24 cellular contexts compared by ENCODE assay signal in genomic region chr5:54834121-54834842, GRCh38.
DNase-seq lines count a peak whose midpoint lies in the region; ATAC-seq and TF ChIP-seq lines count a peak whose summit lies in the region.
"Had no signal": no experiment of that assay in that cellular context is flagged by ENCODE, and none has a peak within 500 bp of the region (broad histone marks: within the 10 kb centered on the region; RNA-seq: fewer than 3 reads in every experiment).

No MANE protein-coding gene starts in this region.

- H3K4me2 ChIP-seq in fibroblast of lung (ENCODE audit: extremely low read depth, insufficient read depth, low read length) (no peak overlapping the region), PC-3 (ENCODE audit: low read length) (no peak overlapping the region)
- H3K4me2 ChIP-seq: neural progenitor cell had no signal

- DNase-seq in Right ventricle myocardium superior (peak; percentile 58), right atrium auricular region (ENCODE audit: low spot score) (no peak), fibroblast of lung (ENCODE audit: low read depth in 2 of 2) (no peak), lower lobe of right lung (no peak), upper lobe of right lung (no peak), PC-3 (no peak)
- DNase-seq: activated CD4-positive, alpha-beta T cell treated with anti-CD3 and anti-CD28 coated beads for 36 hours; activated CD8-positive, alpha-beta memory T cell treated with anti-CD3 and anti-CD28 coated beads for 24 hours; activated naive CD4-positive, alpha-beta T cell treated with Interleukin-2 at 50 U/mL for 16 hours; activated T-cell treated with anti-CD3 and anti-CD28 coated beads, Interleukin-2, amount 50 U/mL, for 48 hours; amniotic stem cell; BE2C; Calu3; colonic mucosa; NCI-H1694 treated with DMSO at 0.1 percent for 48 hours; NCI-H2171; NCI-H524 treated with DMSO at 0.1 percent for 48 hours; stimulated activated CD4-positive, alpha-beta T cell treated with anti-CD3 and anti-CD28 coated beads, Interleukin-2, amount 100 ng/mL, for 24 hours had no signal

- H3K4me3 ChIP-seq in right atrium auricular region = no peak overlapping the region
- H3K4me3 ChIP-seq in fibroblast of lung (replicated peaks in 1 of 4; ENCODE audit: control extremely low read depth in 1 of 4, insufficient read depth in 1 of 4, low read depth in 3 of 4, low read length in 4 of 4) = no peak overlapping the region
- no peak overlapping the region for H3K4me3 ChIP-seq in lower lobe of right lung
- H3K4me3 ChIP-seq in upper lobe of right lung = no peak overlapping the region
- no peak overlapping the region for H3K4me3 ChIP-seq in gastroesophageal sphincter
- no peak overlapping the region for H3K4me3 ChIP-seq in PC-3 (ENCODE audit: low read length)
- H3K4me3 ChIP-seq: breast epithelium, colonic mucosa, neural progenitor cell, SK-N-MC had no signal

- H3K4me1 ChIP-seq in right atrium auricular region (no peaks in the 10 kb centered on the region), fibroblast of lung (ENCODE audit: control insufficient read depth, extremely low read depth, insufficient read depth, low read length) (peaks cover 26% of the 10 kb centered on the region), lower lobe of right lung (peaks cover 18% of the 10 kb centered on the region), upper lobe of right lung (peaks cover 7% of the 10 kb centered on the region), gastroesophageal sphincter (no peaks in the 10 kb centered on the region), PC-3 (ENCODE audit: insufficient read depth, low read length) (no peaks in the 10 kb centered on the region)
- H3K4me1 ChIP-seq: breast epithelium, colonic mucosa had no signal

- H3F3A ChIP-seq in PC-3 (ENCODE audit: low read length, unreplicated experiment) = no peaks in the 10 kb centered on the region

- WGBS in gastroesophageal sphincter (ENCODE audit: low coverage in 1 of 2), 2 donors = 61 to 90% methylated on average over 4 to 7 of the region's 9 CpGs

- H2AFZ ChIP-seq in fibroblast of lung (ENCODE audit: low read length) (no peak overlapping the region), PC-3 (ENCODE audit: low read length) (no peak overlapping the region)
- H2AFZ ChIP-seq: neural progenitor cell had no signal

- no peak for TF ChIP-seq POLR2A in gastroesophageal sphincter (IDR thresholded peaks at IDR 0.05)

- TF ChIP-seq CTCF in right atrium auricular region (IDR thresholded peaks at IDR 0.05) = no peak
- TF ChIP-seq CTCF in fibroblast of lung (conservative IDR thresholded peaks at IDR 0.05 in 1 of 2, IDR thresholded peaks at IDR 0.05 in 1 of 2; ENCODE audit: low read depth in 1 of 2, low read length in 2 of 2) = no peak
- TF ChIP-seq CTCF in lower lobe of right lung (IDR thresholded peaks at IDR 0.05) = no peak
- TF ChIP-seq CTCF in upper lobe of right lung (IDR thresholded peaks at IDR 0.05) = no peak
- no peak for TF ChIP-seq CTCF in gastroesophageal sphincter (IDR thresholded peaks at IDR 0.05)
- TF ChIP-seq CTCF in PC-3 (conservative IDR thresholded peaks at IDR 0.05; ENCODE audit: low read depth, low read length) = no peak

- ATAC-seq in Right ventricle myocardium superior (ENCODE audit: poor library complexity) = peak; percentile 93
- ATAC-seq in lower lobe of right lung = peak; percentile 54 to 62
- ATAC-seq in upper lobe of right lung = peak; percentile 66
- no peak for ATAC-seq in gastroesophageal sphincter
- no peak for ATAC-seq in PC-3
- ATAC-seq in GM21737 (IDR thresholded peaks at IDR 0.05; ENCODE audit: unreplicated experiment) = no peak
- ATAC-seq: activated CD4-positive, alpha-beta T cell treated with anti-CD3 and anti-CD28 coated beads for 36 hours had no signal

- POLR2A ChIA-PET in PC-3 (lab: Charles Lee; ENCODE audit: unreplicated experiment) = no interaction called here

- H3K27me3 ChIP-seq in right atrium auricular region (no peaks in the 10 kb centered on the region), fibroblast of lung (ENCODE audit: control insufficient read depth, insufficient read depth, low read length) (no peaks in the 10 kb centered on the region), lower lobe of right lung (ENCODE audit: low read depth) (no peaks in the 10 kb centered on the region), upper lobe of right lung (no peaks in the 10 kb centered on the region), gastroesophageal sphincter (no peaks in the 10 kb centered on the region), PC-3 (ENCODE audit: low read length) (no peaks in the 10 kb centered on the region)
- H3K27me3 ChIP-seq: BE2C, breast epithelium, colonic mucosa, neural progenitor cell had no signal

- no peak for TF ChIP-seq EP300 in gastroesophageal sphincter (IDR thresholded peaks at IDR 0.05)

- H3K9me2 ChIP-seq in PC-3 (replicated peaks; ENCODE audit: low read length) = no peaks in the 10 kb centered on the region

- H3K79me2 ChIP-seq in fibroblast of lung (ENCODE audit: control insufficient read depth, insufficient read depth, low read length) (no peaks in the 10 kb centered on the region), PC-3 (ENCODE audit: low read length) (no peaks in the 10 kb centered on the region)

- CTCF ChIA-PET in PC-3 (lab: Charles Lee) = no interaction called here

- H4K20me1 ChIP-seq in fibroblast of lung (ENCODE audit: control insufficient read depth, extremely low read depth, insufficient read depth, low read length) (no peaks in the 10 kb centered on the region), PC-3 (ENCODE audit: low read length) (no peaks in the 10 kb centered on the region)

- BruUV-seq in PC-3 (replicated peaks; lab: Mats Ljungman, UMichigan) = no TSS peak

- no peaks in the 10 kb centered on the region for H3K36me3 ChIP-seq in right atrium auricular region
- H3K36me3 ChIP-seq in fibroblast of lung (ENCODE audit: control insufficient read depth, insufficient read depth, low read length) = no peaks in the 10 kb centered on the region
- H3K36me3 ChIP-seq in lower lobe of right lung = no peaks in the 10 kb centered on the region
- H3K36me3 ChIP-seq in upper lobe of right lung = no peaks in the 10 kb centered on the region
- H3K36me3 ChIP-seq in gastroesophageal sphincter = no peaks in the 10 kb centered on the region
- no peaks in the 10 kb centered on the region for H3K36me3 ChIP-seq in PC-3 (ENCODE audit: low read depth, low read length)
- H3K36me3 ChIP-seq: BE2C, breast epithelium, colonic mucosa, neural progenitor cell had no signal

- H3K27ac ChIP-seq in right atrium auricular region (no peak overlapping the region), fibroblast of lung (ENCODE audit: insufficient read depth, low read length) (peak overlapping the region; percentile 34), lower lobe of right lung (no peak overlapping the region), upper lobe of right lung (no peak overlapping the region), gastroesophageal sphincter (no peak overlapping the region), PC-3 (ENCODE audit: low read length) (no peak overlapping the region)
- H3K27ac ChIP-seq: breast epithelium, colonic mucosa, HL-60, neural progenitor cell, SK-N-MC had no signal

- intact Hi-C loops in Right ventricle myocardium superior (cut with DNase I) (loop anchor here (10.0 kb wide), 1 partner anchor 99 kb away; no protein-coding TSS in a partner anchor), lower lobe of right lung (cut with DNase I) (no loop called here), upper lobe of right lung (cut with DNase I) (no loop called here), PC-3 (cut with micrococcal nuclease) (no loop called here)

- H3K9ac ChIP-seq in fibroblast of lung (ENCODE audit: insufficient read depth, low read length) (no peak overlapping the region), PC-3 (ENCODE audit: low read length) (no peak overlapping the region)
- H3K9ac ChIP-seq: neural progenitor cell had no signal

- H3K9me3 ChIP-seq in right atrium auricular region (no peaks in the 10 kb centered on the region), fibroblast of lung (ENCODE audit: control insufficient read depth, insufficient read depth, low read depth, low read length) (no peaks in the 10 kb centered on the region), lower lobe of right lung (no peaks in the 10 kb centered on the region), upper lobe of right lung (no peaks in the 10 kb centered on the region), gastroesophageal sphincter (no peaks in the 10 kb centered on the region), PC-3 (ENCODE audit: low read length) (no peaks in the 10 kb centered on the region)
- H3K9me3 ChIP-seq: BE2C, breast epithelium, colonic mucosa had no signal

Comparison
In these comparisons a context has a peak if more than half of its experiments do, and no peak if none do; other contexts are left out.
1. ATAC-seq: peak in Right ventricle myocardium superior (single experiment), lower lobe of right lung (2 of 2) and upper lobe of right lung (single experiment); none in gastroesophageal sphincter (single experiment), PC-3 (single experiment) and GM21737 (single experiment).